8 cellular contexts compared by ENCODE assay signal in genomic region chr10:99395750-99396445, GRCh38. TPM values are rescaled to one million over a fixed set of nuclear protein-coding genes. Genes with fewer than 3 reads are reported as not detected.
DNase-seq lines count a peak whose midpoint lies in the region; FAIRE-seq and TF ChIP-seq lines count a peak whose summit lies in the region.
"Had no signal": no experiment of that assay in that cellular context is flagged by ENCODE, and none has a peak within 500 bp of the region (broad histone marks: within the 10 kb centered on the region; RNA-seq: fewer than 3 reads in every experiment).

No MANE protein-coding gene starts in this region.

- TF ChIP-seq POLR2A in endothelial cell of umbilical vein (IDR thresholded peaks at IDR 0.05; ENCODE audit: low read depth, low read length) = no peak

- H3K9me1 ChIP-seq in endothelial cell of umbilical vein (replicated peaks; ENCODE audit: control insufficient read depth, extremely low read depth, insufficient read depth, low read length) = no peaks in the 10 kb centered on the region

- no peaks in the 10 kb centered on the region for H3K9me2 ChIP-seq in OCI-LY7 (ENCODE audit: insufficient read depth, low read length)

- no peaks in the 10 kb centered on the region for H3K9me3 ChIP-seq in endothelial cell of umbilical vein (replicated peaks; ENCODE audit: control insufficient read depth, insufficient read depth, low read length)
- no peaks in the 10 kb centered on the region for H3K9me3 ChIP-seq in OCI-LY7 (ENCODE audit: low read length)

- H3K9ac ChIP-seq in endothelial cell of umbilical vein (replicated peaks; ENCODE audit: extremely low read depth, insufficient read depth, low read length) = no peak overlapping the region

- H3K79me2 ChIP-seq in endothelial cell of umbilical vein (ENCODE audit: control insufficient read depth, insufficient read depth, low read length) = no peaks in the 10 kb centered on the region
- H3K79me2 ChIP-seq in OCI-LY7 (ENCODE audit: insufficient read depth, low read depth, low read length) = no peaks in the 10 kb centered on the region

- H2AFZ ChIP-seq in endothelial cell of umbilical vein (ENCODE audit: low read depth, low read length) (no peak overlapping the region), OCI-LY7 (ENCODE audit: low read length) (no peak overlapping the region)

- CTCF ChIA-PET in endothelial cell of umbilical vein (lab: Charles Lee) = interaction anchor here (0.7 to 6.8 kb wide), 2 partner anchors 21 to 37 kb away, joined by 3 to 151 read pairs; partner anchors contain the start of gene GOT1
- CTCF ChIA-PET in OCI-LY7 (lab: Charles Lee; ENCODE audit: unreplicated experiment) = no interaction called here

- H3K4me2 ChIP-seq in endothelial cell of umbilical vein (ENCODE audit: insufficient read depth, low read length) = peak overlapping the region; percentile 5
- no peak overlapping the region for H3K4me2 ChIP-seq in OCI-LY7 (ENCODE audit: low read length)

- peaks cover 24% of the 10 kb centered on the region for H3K4me1 ChIP-seq in endothelial cell of umbilical vein (ENCODE audit: control insufficient read depth, extremely low read depth, insufficient read depth, low read length)
- no peaks in the 10 kb centered on the region for H3K4me1 ChIP-seq in OCI-LY7 (ENCODE audit: insufficient read depth, low read length, poor library complexity, severe bottlenecking)

- H4K20me1 ChIP-seq in endothelial cell of umbilical vein (replicated peaks; ENCODE audit: control insufficient read depth, extremely low read depth, insufficient read depth, low read length) (no peaks in the 10 kb centered on the region), OCI-LY7 (ENCODE audit: insufficient read depth, low read length) (no peaks in the 10 kb centered on the region)

- intact Hi-C loops in endothelial cell of umbilical vein (cut with micrococcal nuclease) (loop anchor here (10.0 kb wide), 1 partner anchor 931 kb away; no protein-coding TSS in a partner anchor), OCI-LY7 (cut with micrococcal nuclease; ENCODE audit: unreplicated experiment) (loop anchor here (10.0 kb wide), 1 partner anchor 319 kb away; no protein-coding TSS in a partner anchor)

- H3K27ac ChIP-seq in endothelial cell of umbilical vein (ENCODE audit: insufficient read depth, low read depth, low read length) = peak overlapping the region; percentile 32
- H3K27ac ChIP-seq in OCI-LY7 (ENCODE audit: low read depth, low read length, poor library complexity, severe bottlenecking) = no peak overlapping the region

- TF ChIP-seq CTCF in endothelial cell of umbilical vein (IDR thresholded peaks at IDR 0.05; ENCODE audit: extremely low read depth in 1 of 2, insufficient read depth in 1 of 2, low read depth in 1 of 2, low read length in 2 of 2) (no peak), OCI-LY7 (conservative IDR thresholded peaks at IDR 0.05; ENCODE audit: low read length) (no peak)

- peaks cover 0 to 2% of the 10 kb centered on the region in 2 experiments for H3K36me3 ChIP-seq in endothelial cell of umbilical vein (ENCODE audit: control insufficient read depth in 2 of 2, extremely low read depth in 1 of 2, insufficient read depth in 2 of 2, low read length in 2 of 2)
- peaks cover 39% of the 10 kb centered on the region; the same call in 1 of the 2 replicates for H3K36me3 ChIP-seq in OCI-LY7 (ENCODE audit: insufficient read depth, low read length)

- dilution Hi-C loops in endothelial cell of umbilical vein (cut with MboI; ENCODE audit: extremely low pct_ligation_motif_present, low sequenced_read_pairs) = no loop called here

- H3K4me3 ChIP-seq in endothelial cell of umbilical vein (replicated peaks in 1 of 3; ENCODE audit: insufficient read depth in 1 of 3, low read depth in 1 of 3, low read length in 3 of 3) = no peak overlapping the region
- H3K4me3 ChIP-seq in OCI-LY7 (ENCODE audit: low read depth, low read length, poor library complexity, severe bottlenecking) = no peak overlapping the region
- H3K4me3 ChIP-seq: lung had no signal

- POLR2A ChIA-PET in endothelial cell of umbilical vein (lab: Charles Lee) (no interaction called here), OCI-LY7 (lab: Charles Lee) (interaction anchor here (0.6 kb wide), 1 partner anchor 161 kb away, joined by 4 read pairs; no protein-coding TSS in a partner anchor)

- DNase-seq in ELF-1 (ENCODE audit: low read depth, low spot score) = peak; percentile 23
- peak; percentile 84 for DNase-seq in NCI-H510A (lab: John Stamatoyannopoulos, UW)
- peak; percentile 57 for DNase-seq in endothelial cell of umbilical vein (ENCODE audit: low read depth, low spot score)
- DNase-seq in pulmonary artery endothelial cell (ENCODE audit: low read depth, low spot score) = peak; percentile 19
- DNase-seq in AML-193 (lab: John Stamatoyannopoulos, UW) = no peak
- no peak for DNase-seq in OCI-LY7 (ENCODE audit: low spot score)
- DNase-seq in DMS114 treated with DMSO at 0.1 percent for 48 hours (lab: John Stamatoyannopoulos, UW; ENCODE audit: unreplicated experiment) = no peak

- H3K27me3 ChIP-seq in endothelial cell of umbilical vein (ENCODE audit: control insufficient read depth in 2 of 2, insufficient read depth in 2 of 2, low read length in 2 of 2) = no peaks in the 10 kb centered on the region

- no TSS peak for BruUV-seq in endothelial cell of umbilical vein (replicated peaks; lab: Mats Ljungman, UMichigan)
- BruUV-seq in OCI-LY7 (replicated peaks; lab: Mats Ljungman, UMichigan) = no TSS peak

- peak; percentile 69 for FAIRE-seq in endothelial cell of umbilical vein (lab: Jason Lieb, UNC)

TF ChIP-seq in endothelial cell of umbilical vein, 7 proteins besides CTCF, POLR2A, EP300 and RAD21:
- TF ChIP-seq FOS (IDR thresholded peaks at IDR 0.05; ENCODE audit: borderline replicate concordance, insufficient read depth, low read length) (peak; percentile 12), GATA2 (IDR thresholded peaks at IDR 0.05; ENCODE audit: insufficient read depth, insufficient read length, low read depth, low read length) (no peak), POLR2AphosphoS5 (IDR thresholded peaks at IDR 0.05; ENCODE audit: insufficient read depth, low read depth, low read length) (peak; percentile 49)

RNA-seq across cellular contexts. Expression of gene GOT1, which starts 34.5 kb away (rescaled TPM):
- total RNA-seq in endothelial cell of umbilical vein = 36.3 and 40.7 TPM in 2 replicates
- polyA plus RNA-seq in endothelial cell of umbilical vein = 14.4 and 16.2 TPM in 2 replicates
- 23.2 and 30.3 TPM in 2 replicates for polyA plus RNA-seq in endothelial cell of umbilical vein (2011; cell fraction: cytosol; rRNA removed)
- polyA plus RNA-seq in endothelial cell of umbilical vein (2011; cell fraction: nucleus; rRNA removed) = 21.4 and 26.8 TPM in 2 replicates
- 33.2 and 43.2 TPM in 2 replicates for polyA plus RNA-seq in endothelial cell of umbilical vein (2012)
- 19.1 and 27.1 TPM in 2 replicates for polyA minus RNA-seq in endothelial cell of umbilical vein
- polyA minus RNA-seq in endothelial cell of umbilical vein (2011; cell fraction: cytosol; rRNA and poly(A)+ RNA removed) = 22.0 TPM
- 9.7 and 9.8 TPM in 2 replicates for polyA minus RNA-seq in endothelial cell of umbilical vein (2011; cell fraction: nucleus; rRNA and poly(A)+ RNA removed)
- total RNA-seq in pulmonary artery endothelial cell = 29.6 and 37.7 TPM in 2 replicates
- total RNA-seq in OCI-LY7 (2014; rRNA removed; shearing (Covaris generic)) = 24.5 and 26.4 TPM in 2 replicates
- total RNA-seq in OCI-LY7 (2022) = 50.4 and 59.0 TPM in 2 replicates

Comparison
In these comparisons a context has a peak if more than half of its experiments do, and no peak if none do; other contexts are left out.
1. DNase-seq: peak in ELF-1 (single experiment), NCI-H510A (single experiment), endothelial cell of umbilical vein (single experiment) and pulmonary artery endothelial cell (single experiment); none in AML-193 (0 of 2), OCI-LY7 (single experiment) and DMS114 treated with DMSO at 0.1 percent for 48 hours (single experiment).